In the genomic region with DNA sequence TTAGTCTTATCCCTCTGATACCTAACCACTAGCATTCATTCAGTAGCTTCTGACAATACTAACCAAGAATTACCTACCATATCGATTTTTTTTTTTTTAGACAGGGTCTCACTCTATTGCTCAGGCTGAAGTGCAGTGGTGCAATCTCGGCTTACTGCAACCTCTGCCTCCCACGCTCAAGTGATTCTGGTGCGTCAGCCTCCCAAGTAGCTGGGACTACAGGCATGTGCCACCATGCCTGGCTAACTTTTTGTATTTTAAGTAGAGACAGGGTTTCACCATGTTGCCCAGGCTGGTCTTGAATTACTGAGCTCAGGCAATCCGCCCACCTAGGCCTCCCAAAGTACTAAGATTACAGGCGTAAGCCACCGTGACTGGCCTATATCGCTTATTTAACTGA, we compare ENCODE assay signal across 2 cellular contexts.
TF ChIP-seq lines count a peak whose summit lies in the region.
"Not testable (repeated sequence)": the region's sequence is repeated elsewhere in the genome, so short reads cannot be mapped to it uniquely, and the experiment has no call there.

No MANE protein-coding gene starts in this region.

TF ChIP-seq in HEK293, 187 proteins besides CTCF, POLR2A, EP300 and RAD21:
- peak; percentile 15; the same call in 1 of the 2 replicates for TF ChIP-seq ZFHX2 (tag by site-specific recombination; conservative IDR thresholded peaks at IDR 0.05)
TF ChIP-seq in HEK293: peak in this region for 1; not testable (repeated sequence) for 186.

TF ChIP-seq in K562, 482 proteins besides CTCF, POLR2A, EP300 and RAD21:
- TF ChIP-seq CEBPG (CRISPR knock-in tag; IDR thresholded peaks at IDR 0.05), result not testable (repeated sequence)
- TF ChIP-seq CEBPG (tag; conservative IDR thresholded peaks at IDR 0.05 in 1 of 2, IDR thresholded peaks at IDR 0.05 in 1 of 2) (peak; percentile 10 to 39; a peak in 1 of 4 replicates), FOSL1 (tag; conservative IDR thresholded peaks at IDR 0.05) (0 out of 2 replicates have a peak, but pooled peaks have one; percentile 25), RCOR1 (IDR thresholded peaks at IDR 0.05; ENCODE audit: borderline replicate concordance in 1 of 2, low read depth in 2 of 2, low read length in 2 of 2) (0 out of 4 replicates have a peak, but pooled peaks of 1 of the 2 experiments have one; percentile 35), ARID1B (IDR thresholded peaks at IDR 0.05) (0 out of 2 replicates have a peak, but pooled peaks have one; percentile 10), PHF21A (IDR thresholded peaks at IDR 0.05; ENCODE audit: borderline replicate concordance, low read depth) (peak; percentile 58; the same call in 1 of the 2 replicates), KDM1A (IDR thresholded peaks at IDR 0.05) (peak; percentile 65 to 66; a peak in 3 of 4 replicates), EGR1 (conservative IDR thresholded peaks at IDR 0.05) (peak; percentile 72), CEBPB (tag; IDR thresholded peaks at IDR 0.05) (peak; percentile 49; the same call in 1 of the 2 replicates)
